ENCODE assay signal across 15 cellular contexts in the genomic region with DNA sequence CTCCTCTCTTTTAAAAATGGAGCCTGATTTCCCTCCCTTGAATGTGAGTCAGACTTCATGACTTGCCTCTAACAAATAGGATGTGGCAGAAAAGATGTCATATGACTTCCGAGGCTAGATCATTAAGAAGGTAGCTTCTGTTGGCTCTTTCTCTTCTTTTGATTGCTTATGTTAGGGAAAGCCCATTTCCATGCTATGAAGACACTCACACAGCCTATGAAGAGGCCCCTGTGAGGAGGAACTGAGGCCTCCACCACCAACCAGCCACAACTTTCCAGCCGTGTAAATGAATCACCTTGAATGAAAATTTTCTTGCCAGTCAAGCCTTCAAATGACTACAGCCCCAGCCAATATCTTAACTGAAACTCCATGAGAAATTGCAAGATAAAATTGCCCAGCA.
A peak's percentile ranks its signal among the peaks of the same experiment; 100 is the strongest.
DNase-seq lines count a peak whose midpoint lies in the region; ATAC-seq and TF ChIP-seq lines count a peak whose summit lies in the region.
"Had no signal": no experiment of that assay in that cellular context is flagged by ENCODE, and none has a peak within 500 bp of the region (broad histone marks: within the 10 kb centered on the region; RNA-seq: fewer than 3 reads in every experiment).

No MANE protein-coding gene starts in this region.

- H3K27me3 ChIP-seq in mammary epithelial cell (ENCODE audit: insufficient read depth, low read length) (no peaks in the 10 kb centered on the region), breast epithelium (no peaks in the 10 kb centered on the region)
- H3K27me3 ChIP-seq: BLaER1 had no signal

- dilution Hi-C loops in mammary epithelial cell (cut with HindIII; ENCODE audit: low sequenced_read_pairs) = no loop called here

- DNase-seq in mammary epithelial cell = peak; percentile 12
- DNase-seq in breast epithelium (ENCODE audit: low spot score in 2 of 2) = no peak
- DNase-seq in activated B cell treated with CpG ODN at 0.5 μM for 24 hours = no peak
- DNase-seq in kidney tubule cell (ENCODE audit: low spot score) = peak; percentile 64
- peak; percentile 30 for DNase-seq in stimulated activated naive B cell treated with anti-CD40 and anti-IgM and Interleukin-4, amounts not matched to agents 10 μg/mL and 1 μg/mL and 100 μg/mL, for 72 hours
- no peak for DNase-seq in activated CD8-positive, alpha-beta memory T cell treated with anti-CD3 and anti-CD28 coated beads, Interleukin-2, amount 50 U/mL, for 4 hours
- no peak for DNase-seq in caudate nucleus (lab: John Stamatoyannopoulos, UW)
- DNase-seq in T-helper 17 cell = no peak
- DNase-seq: 8988T; AML-193; Caco-2; CD8-positive, alpha-beta memory T cell had no signal

- H3K4me3 Mint-ChIP-seq in activated B cell treated with CpG ODN at 0.5 μM for 24 hours = no peak overlapping the region
- H3K4me3 Mint-ChIP-seq in stimulated activated naive B cell treated with anti-CD40 and anti-IgM and Interleukin-4, amounts not matched to agents 10 μg/mL and 1 μg/mL and 100 μg/mL, for 72 hours = no peak overlapping the region
- H3K4me3 Mint-ChIP-seq in T-helper 17 cell = no peak overlapping the region
- H3K4me3 Mint-ChIP-seq: CD8-positive, alpha-beta memory T cell had no signal

- no peak overlapping the region for H3K27ac ChIP-seq in mammary epithelial cell (ENCODE audit: insufficient read depth, low read depth, low read length)
- no peak overlapping the region for H3K27ac ChIP-seq in breast epithelium
- H3K27ac ChIP-seq in caudate nucleus (ENCODE audit: low read depth, low read length) = no peak overlapping the region
- H3K27ac ChIP-seq: BLaER1, HL-60 had no signal

- 75% methylated on average over 2 of the region's 2 CpGs for WGBS in mammary epithelial cell (ENCODE audit: low coverage, missing lambda C conversion rate)

- ATAC-seq in activated B cell treated with CpG ODN at 0.5 μM for 24 hours (ENCODE audit: low read depth) = peak; percentile 54
- ATAC-seq in stimulated activated naive B cell treated with anti-CD40 and anti-IgM and Interleukin-4, amounts not matched to agents 10 μg/mL and 1 μg/mL and 100 μg/mL, for 72 hours (replicated peaks) = peak; percentile 77 to 89
- no peak for ATAC-seq in T-helper 17 cell

- POLR2A ChIA-PET in activated B cell treated with CpG ODN at 0.5 μM for 24 hours (lab: Charles Lee) = no interaction called here

- H3K9ac ChIP-seq in mammary epithelial cell (ENCODE audit: insufficient read depth, low read length) = no peak overlapping the region
- H3K9ac ChIP-seq: BLaER1 had no signal

- peaks cover 26% of the 10 kb centered on the region for H3K4me1 Mint-ChIP-seq in activated B cell treated with CpG ODN at 0.5 μM for 24 hours
- peaks cover 25 to 49% of the 10 kb centered on the region in 2 donors for H3K4me1 Mint-ChIP-seq in stimulated activated naive B cell treated with anti-CD40 and anti-IgM and Interleukin-4, amounts not matched to agents 10 μg/mL and 1 μg/mL and 100 μg/mL, for 72 hours
- H3K4me1 Mint-ChIP-seq in T-helper 17 cell = no peaks in the 10 kb centered on the region
- H3K4me1 Mint-ChIP-seq: CD8-positive, alpha-beta memory T cell had no signal

- H4K20me1 ChIP-seq in mammary epithelial cell (ENCODE audit: insufficient read depth, low read length) = no peaks in the 10 kb centered on the region
- H4K20me1 ChIP-seq: BLaER1 had no signal

- peaks cover 2% of the 10 kb centered on the region for H3K9me3 Mint-ChIP-seq in activated B cell treated with CpG ODN at 0.5 μM for 24 hours
- H3K9me3 Mint-ChIP-seq in stimulated activated naive B cell treated with anti-CD40 and anti-IgM and Interleukin-4, amounts not matched to agents 10 μg/mL and 1 μg/mL and 100 μg/mL, for 72 hours = peaks cover 0 to 2% of the 10 kb centered on the region in 2 donors

- H3K27me3 Mint-ChIP-seq in activated B cell treated with CpG ODN at 0.5 μM for 24 hours (no peaks in the 10 kb centered on the region), T-helper 17 cell (no peaks in the 10 kb centered on the region)
- no peaks in the 10 kb centered on the region for H3K27me3 Mint-ChIP-seq in stimulated activated naive B cell treated with anti-CD40 and anti-IgM and Interleukin-4, amounts not matched to agents 10 μg/mL and 1 μg/mL and 100 μg/mL, for 72 hours

- no TSS peak for BruUV-seq in mammary epithelial cell (replicated peaks; lab: Mats Ljungman, UMichigan)

- H3K4me1 ChIP-seq in mammary epithelial cell (ENCODE audit: insufficient read depth, low read length) (peaks cover 50% of the 10 kb centered on the region), breast epithelium (no peaks in the 10 kb centered on the region)
- H3K4me1 ChIP-seq: Caco-2 had no signal

- H3K27ac Mint-ChIP-seq in activated B cell treated with CpG ODN at 0.5 μM for 24 hours (no peak overlapping the region), T-helper 17 cell (no peak overlapping the region)
- H3K27ac Mint-ChIP-seq in stimulated activated naive B cell treated with anti-CD40 and anti-IgM and Interleukin-4, amounts not matched to agents 10 μg/mL and 1 μg/mL and 100 μg/mL, for 72 hours = peak overlapping the region; percentile 72
- H3K27ac Mint-ChIP-seq: CD8-positive, alpha-beta memory T cell had no signal

- in situ Hi-C loops in mammary epithelial cell (cut with MboI; ENCODE audit: low sequenced_read_pairs in 2 of 2) = no loop called here

- no peak for TF ChIP-seq POLR2A in breast epithelium (IDR thresholded peaks at IDR 0.05)

- no peaks in the 10 kb centered on the region for H3K9me3 ChIP-seq in mammary epithelial cell (replicated peaks; ENCODE audit: insufficient read depth, low read length)
- H3K9me3 ChIP-seq in breast epithelium = no peaks in the 10 kb centered on the region
- no peaks in the 10 kb centered on the region for H3K9me3 ChIP-seq in T-helper 17 cell (ENCODE audit: control insufficient read depth, low read length, poor library complexity, severe bottlenecking)
- H3K9me3 ChIP-seq: BLaER1, Caco-2, HAP-1 had no signal

- peak overlapping the region; percentile 11 for H2AFZ ChIP-seq in mammary epithelial cell (ENCODE audit: low read depth, low read length)

- CTCF ChIA-PET in mammary epithelial cell (lab: Charles Lee; ENCODE audit: low non-redundant PET) = no interaction called here
- CTCF ChIA-PET in activated B cell treated with CpG ODN at 0.5 μM for 24 hours (lab: Charles Lee) = no interaction called here

- H3K36me3 Mint-ChIP-seq in activated B cell treated with CpG ODN at 0.5 μM for 24 hours (ENCODE audit: low read depth) (no peaks in the 10 kb centered on the region), T-helper 17 cell (ENCODE audit: low read depth) (no peaks in the 10 kb centered on the region)
- H3K36me3 Mint-ChIP-seq in stimulated activated naive B cell treated with anti-CD40 and anti-IgM and Interleukin-4, amounts not matched to agents 10 μg/mL and 1 μg/mL and 100 μg/mL, for 72 hours = peaks cover 0 to 4% of the 10 kb centered on the region in 2 donors

- H3K4me3 ChIP-seq in mammary epithelial cell (replicated peaks in 1 of 3; ENCODE audit: insufficient read depth in 1 of 3, low read depth in 2 of 3, low read length in 3 of 3) (no peak overlapping the region), breast epithelium (no peak overlapping the region)
- H3K4me3 ChIP-seq: BLaER1, HAP-1 had no signal

- TF ChIP-seq CTCF in mammary epithelial cell (conservative IDR thresholded peaks at IDR 0.05 in 1 of 2, IDR thresholded peaks at IDR 0.05 in 1 of 2; ENCODE audit: extremely low read depth in 1 of 2, insufficient read depth in 1 of 2, low read depth in 1 of 2, low read length in 2 of 2) (no peak), breast epithelium (IDR thresholded peaks at IDR 0.05) (no peak), activated B cell treated with CpG ODN at 0.5 μM for 24 hours (IDR thresholded peaks at IDR 0.05) (no peak)

- no peaks in the 10 kb centered on the region for H3K36me3 ChIP-seq in mammary epithelial cell (ENCODE audit: insufficient read depth, low read length)
- no peaks in the 10 kb centered on the region for H3K36me3 ChIP-seq in breast epithelium
- H3K36me3 ChIP-seq: BLaER1, HAP-1 had no signal

- H3K79me2 ChIP-seq in mammary epithelial cell (ENCODE audit: insufficient read depth, low read length) = no peaks in the 10 kb centered on the region

- intact Hi-C loops in mammary epithelial cell (cut with micrococcal nuclease) = loop anchor here (2.0 kb wide), 1 partner anchor 31 kb away; no protein-coding TSS in a partner anchor
- intact Hi-C loops in breast epithelium (cut with DNase I; ENCODE audit: low total_unique reads) = no loop called here
- intact Hi-C loops in activated B cell treated with CpG ODN at 0.5 μM for 24 hours (cut with micrococcal nuclease) = no loop called here

- no peak overlapping the region for H3K4me2 ChIP-seq in mammary epithelial cell (ENCODE audit: insufficient read depth, low read depth, low read length)
- H3K4me2 ChIP-seq: BLaER1 had no signal

Comparison
In these comparisons a context has a peak if more than half of its experiments do, and no peak if none do; other contexts are left out.
1. DNase-seq: peak in mammary epithelial cell (single experiment), kidney tubule cell (single experiment) and stimulated activated naive B cell treated with anti-CD40 and anti-IgM and Interleukin-4, amounts not matched to agents 10 μg/mL and 1 μg/mL and 100 μg/mL, for 72 hours (single experiment); none in breast epithelium (0 of 2), activated B cell treated with CpG ODN at 0.5 μM for 24 hours (single experiment), activated CD8-positive, alpha-beta memory T cell treated with anti-CD3 and anti-CD28 coated beads, Interleukin-2, amount 50 U/mL, for 4 hours (single experiment), caudate nucleus (0 of 61) and T-helper 17 cell (0 of 3).